Comparison of ENCODE assay signal across 11 cellular contexts in genomic region chr6:36024154-36024760, GRCh38. TPM values are rescaled to one million over a fixed set of nuclear protein-coding genes. Genes with fewer than 3 reads are reported as not detected.
DNase-seq lines count a peak whose midpoint lies in the region; ATAC-seq, FAIRE-seq and TF ChIP-seq lines count a peak whose summit lies in the region.
"Had no signal": no experiment of that assay in that cellular context is flagged by ENCODE, and none has a peak within 500 bp of the region (broad histone marks: within the 10 kb centered on the region; RNA-seq: fewer than 3 reads in every experiment).

Gene SLC26A8, minus strand, starts transcription at chr6:36024641. Its CDS starts 4,934 bp downstream, at chr6:36019707.

- no peaks in the 10 kb centered on the region for H3K27me3 ChIP-seq in CD8-positive, alpha-beta T cell (ENCODE audit: insufficient read depth, low read length)
- H3K27me3 ChIP-seq in esophagus squamous epithelium: peaks cover 0 to 15% (median 0%) of the 10 kb centered on the region in 4 donors

- peak within 1 kb of the TSS; percentile 9 for H3K4me3 Mint-ChIP-seq in CD8-positive, alpha-beta T cell
- peak within 1 kb of the TSS; percentile 78 for H3K4me3 Mint-ChIP-seq in neural crest cell
- no peak within 1 kb of the TSS for H3K4me3 Mint-ChIP-seq in activated CD4-positive, alpha-beta T cell treated with anti-CD3 and anti-CD28 coated beads, Interleukin-2, amount 10 ng/mL, durations not matched to agents 24 days and 14 days
- H3K4me3 Mint-ChIP-seq: activated CD8-positive, alpha-beta T cell treated with anti-CD3 and anti-CD28 coated beads for 36 hours had no signal

- no peaks in the 10 kb centered on the region for H3K36me3 ChIP-seq in CD8-positive, alpha-beta T cell (ENCODE audit: insufficient read depth, low read length)
- no peaks in the 10 kb centered on the region for H3K36me3 ChIP-seq in esophagus squamous epithelium

- H3K27ac Mint-ChIP-seq in CD8-positive, alpha-beta T cell: no peak within 1 kb of the TSS
- no peak within 1 kb of the TSS for H3K27ac Mint-ChIP-seq in neural crest cell (ENCODE audit: unreplicated experiment)
- H3K27ac Mint-ChIP-seq in activated CD4-positive, alpha-beta T cell treated with anti-CD3 and anti-CD28 coated beads, Interleukin-2, amount 10 ng/mL, durations not matched to agents 24 days and 14 days: no peak within 1 kb of the TSS
- H3K27ac Mint-ChIP-seq: activated CD8-positive, alpha-beta T cell treated with anti-CD3 and anti-CD28 coated beads for 36 hours had no signal

- no peaks in the 10 kb centered on the region for H3K4me1 ChIP-seq in CD8-positive, alpha-beta T cell (ENCODE audit: insufficient read depth, low read length)
- H3K4me1 ChIP-seq in esophagus squamous epithelium: peaks cover 0 to 12% (median 3%) of the 10 kb centered on the region in 3 donors

- H3K4me3 ChIP-seq in CD8-positive, alpha-beta T cell (ENCODE audit: low read depth, low read length): no peak within 1 kb of the TSS
- H3K4me3 ChIP-seq in esophagus squamous epithelium: peak within 1 kb of the TSS in 3 of 4 donors; percentile 15 to 54 (median 21)

- no peaks in the 10 kb centered on the region for H3K9me3 ChIP-seq in CD8-positive, alpha-beta T cell (ENCODE audit: low read length)
- no peaks in the 10 kb centered on the region for H3K9me3 ChIP-seq in esophagus squamous epithelium

- FAIRE-seq in GM19239 (lab: Jason Lieb, UNC): no peak

- no peak for TF ChIP-seq POLR2A in esophagus squamous epithelium (IDR thresholded peaks at IDR 0.05)

- peaks cover 5% of the 10 kb centered on the region for H3K36me3 Mint-ChIP-seq in CD8-positive, alpha-beta T cell
- H3K36me3 Mint-ChIP-seq in neural crest cell (ENCODE audit: low read depth): no peaks in the 10 kb centered on the region
- peaks cover 5% of the 10 kb centered on the region for H3K36me3 Mint-ChIP-seq in activated CD4-positive, alpha-beta T cell treated with anti-CD3 and anti-CD28 coated beads, Interleukin-2, amount 10 ng/mL, durations not matched to agents 24 days and 14 days (ENCODE audit: low read depth)

- 10 to 43% methylated on average over 4 to 26 of the region's 40 CpGs for WGBS in esophagus squamous epithelium, 2 donors

- no peaks in the 10 kb centered on the region for H3K9me3 Mint-ChIP-seq in CD8-positive, alpha-beta T cell
- H3K9me3 Mint-ChIP-seq in neural crest cell: peaks cover 4% of the 10 kb centered on the region
- H3K9me3 Mint-ChIP-seq in activated CD4-positive, alpha-beta T cell treated with anti-CD3 and anti-CD28 coated beads, Interleukin-2, amount 10 ng/mL, durations not matched to agents 24 days and 14 days: no peaks in the 10 kb centered on the region
- H3K9me3 Mint-ChIP-seq: activated CD8-positive, alpha-beta T cell treated with anti-CD3 and anti-CD28 coated beads for 36 hours had no signal

- intact Hi-C loops in CD8-positive, alpha-beta T cell (cut with DNase I, micrococcal nuclease): loop anchor here in 1 of 2 experiments (10.0 kb wide), 1 partner anchor 1599 kb away; the partner anchor contains the start of gene RPS10
- intact Hi-C loops in esophagus squamous epithelium (cut with DNase I): loop anchor here (10.0 kb wide), 1 partner anchor 171 kb away; the partner anchor contains the start of gene BRPF3
- intact Hi-C loops in activated CD4-positive, alpha-beta T cell treated with anti-CD3 and anti-CD28 coated beads, Interleukin-2, amount 10 ng/mL, durations not matched to agents 24 days and 14 days (cut with micrococcal nuclease): no loop called here

- H3K4me1 Mint-ChIP-seq in CD8-positive, alpha-beta T cell (ENCODE audit: low read depth): peaks cover 17% of the 10 kb centered on the region
- peaks cover 23% of the 10 kb centered on the region for H3K4me1 Mint-ChIP-seq in neural crest cell
- peaks cover 13% of the 10 kb centered on the region for H3K4me1 Mint-ChIP-seq in activated CD4-positive, alpha-beta T cell treated with anti-CD3 and anti-CD28 coated beads, Interleukin-2, amount 10 ng/mL, durations not matched to agents 24 days and 14 days

- CTCF ChIA-PET in CD8-positive, alpha-beta T cell (lab: Charles Lee): interaction anchor here (10.1 kb wide), 1 partner anchor 71 kb away, joined by 196 read pairs; no protein-coding TSS in a partner anchor

- POLR2A ChIA-PET in CD8-positive, alpha-beta T cell (lab: Charles Lee): no interaction called here

- ATAC-seq in CD8-positive, alpha-beta T cell: no peak
- ATAC-seq: activated CD8-positive, alpha-beta T cell treated with anti-CD3 and anti-CD28 coated beads for 36 hours had no signal

- no peak for DNase-seq in CD8-positive, alpha-beta T cell
- peak; percentile 58 for DNase-seq in NCI-H526 treated with DMSO at 0.1 percent for 48 hours (lab: John Stamatoyannopoulos, UW)
- DNase-seq in esophagus squamous epithelium (lab: John Stamatoyannopoulos, UW): no peak
- no peak for DNase-seq in neural crest cell (ENCODE audit: low read depth, low spot score)
- DNase-seq in AG08395 (ENCODE audit: low spot score): no peak
- DNase-seq in activated CD4-positive, alpha-beta T cell treated with anti-CD3 and anti-CD28 coated beads, Interleukin-2, amount 10 ng/mL, durations not matched to agents 24 days and 14 days: no peak
- DNase-seq in cerebellar nuclear complex (lab: John Stamatoyannopoulos, UW): no peak
- no peak for DNase-seq in GM19239 (ENCODE audit: insufficient read length, low spot score)
- DNase-seq: activated CD8-positive, alpha-beta T cell treated with anti-CD3 and anti-CD28 coated beads for 36 hours; NCI-H774; stimulated activated CD4-positive, alpha-beta T cell treated with anti-CD3 and anti-CD28 coated beads, Interleukin-4, amount 100 ng/mL, for 4 hours had no signal

- TF ChIP-seq CTCF in CD8-positive, alpha-beta T cell (IDR thresholded peaks at IDR 0.05): no peak
- TF ChIP-seq CTCF in esophagus squamous epithelium (IDR thresholded peaks at IDR 0.05): no peak
- no peak for TF ChIP-seq CTCF in neural crest cell (conservative IDR thresholded peaks at IDR 0.05)

- H3K27ac ChIP-seq in CD8-positive, alpha-beta T cell (ENCODE audit: low read depth, low read length): no peak within 1 kb of the TSS
- H3K27ac ChIP-seq in esophagus squamous epithelium: no peak within 1 kb of the TSS

- H3K27me3 Mint-ChIP-seq in CD8-positive, alpha-beta T cell (ENCODE audit: low read depth): peaks cover 20% of the 10 kb centered on the region
- H3K27me3 Mint-ChIP-seq in neural crest cell (ENCODE audit: low read depth): peaks cover 28% of the 10 kb centered on the region
- peaks cover 23% of the 10 kb centered on the region for H3K27me3 Mint-ChIP-seq in activated CD4-positive, alpha-beta T cell treated with anti-CD3 and anti-CD28 coated beads, Interleukin-2, amount 10 ng/mL, durations not matched to agents 24 days and 14 days

RNA-seq across cellular contexts. Expression of gene SLC26A8, which starts in this region (rescaled TPM):
- total RNA-seq in CD8-positive, alpha-beta T cell: not detected
- under 1 TPM in 1 of 4 donors, not detected in 3; 0.19 TPM for total RNA-seq in esophagus squamous epithelium
- total RNA-seq in neural crest cell: 0.14 and 0.33 TPM in 2 replicates
- total RNA-seq in activated CD4-positive, alpha-beta T cell treated with anti-CD3 and anti-CD28 coated beads, Interleukin-2, amount 10 ng/mL, durations not matched to agents 24 days and 14 days: not detected in 2 replicates
- total RNA-seq: activated CD8-positive, alpha-beta T cell treated with anti-CD3 and anti-CD28 coated beads for 36 hours had no signal
